12 cellular contexts compared by ENCODE assay signal in the genomic region with DNA sequence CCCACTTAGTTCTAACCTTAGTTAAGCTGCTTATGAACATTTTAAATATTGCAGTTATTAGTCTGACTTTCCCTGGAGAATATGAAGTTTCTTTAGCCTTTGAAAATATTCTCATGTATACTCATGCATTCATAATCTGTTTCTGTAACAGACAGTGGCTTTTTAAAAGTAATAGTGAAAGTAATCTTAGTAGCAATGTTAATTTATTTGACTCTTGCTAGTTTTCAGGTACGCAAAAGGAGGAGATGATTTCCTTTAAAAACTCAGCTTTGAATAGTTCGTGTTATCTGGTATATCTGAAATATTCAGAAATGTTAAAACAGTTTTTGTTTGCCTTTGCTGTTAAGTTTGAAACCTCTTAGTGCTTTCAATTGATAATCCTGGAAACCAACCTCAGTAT. TPM values are rescaled to one million over a fixed set of nuclear protein-coding genes. Genes with fewer than 3 reads are reported as not detected.
DNase-seq lines count a peak whose midpoint lies in the region; ATAC-seq, FAIRE-seq and TF ChIP-seq lines count a peak whose summit lies in the region.
"Had no signal": no experiment of that assay in that cellular context is flagged by ENCODE, and none has a peak within 500 bp of the region (broad histone marks: within the 10 kb centered on the region; RNA-seq: fewer than 3 reads in every experiment).

No MANE protein-coding gene starts in this region.

- CTCF ChIA-PET in SK-N-SH (lab: Yijun Ruan, JAX) = interaction anchor here (2.5 kb wide), 1 partner anchor 67 kb away, joined by 13 read pairs; no protein-coding TSS in a partner anchor

- no peaks in the 10 kb centered on the region for H3K27me3 ChIP-seq in SK-N-SH (ENCODE audit: insufficient read depth)

- H3K27ac ChIP-seq in SK-N-SH (ENCODE audit: low read depth in 2 of 2, low read length in 1 of 2) (no peak overlapping the region), VCaP (peak overlapping the region; percentile 92)
- H3K27ac ChIP-seq: 22Rv1, RWPE1 had no signal

- H3K9me2 ChIP-seq in SK-N-SH = no peaks in the 10 kb centered on the region

- H3K4me3 ChIP-seq in SK-N-SH (ENCODE audit: low read depth in 2 of 2, low read length in 1 of 2) = no peak overlapping the region
- H3K4me3 ChIP-seq in fibroblast of villous mesenchyme (ENCODE audit: low read depth, low read length) = peak overlapping the region; percentile 89
- H3K4me3 ChIP-seq: lung had no signal

- H3K9ac ChIP-seq in SK-N-SH = no peak overlapping the region

- DNase-seq in SK-N-SH (no peak), fibroblast of villous mesenchyme (ENCODE audit: low read depth) (no peak), DMS 273 treated with DMSO at 0.1 percent for 48 hours (lab: John Stamatoyannopoulos, UW) (no peak), urothelium cell line (ENCODE audit: low spot score) (no peak), NCI-H510A (lab: John Stamatoyannopoulos, UW) (no peak)
- DNase-seq: MV-4-11 had no signal

- peaks cover 16% of the 10 kb centered on the region for H3K36me3 Mint-ChIP-seq in stimulated activated memory B cell treated with anti-CD40 and anti-IgM and Interleukin-4, amounts not matched to agents 10 μg/mL and 1 μg/mL and 100 μg/mL, for 72 hours

- POLR2A ChIA-PET in SK-N-SH (lab: Yijun Ruan, JAX) = no interaction called here

- H3K27ac Mint-ChIP-seq in stimulated activated memory B cell treated with anti-CD40 and anti-IgM and Interleukin-4, amounts not matched to agents 10 μg/mL and 1 μg/mL and 100 μg/mL, for 72 hours = peak overlapping the region; percentile 100

- no peak for TF ChIP-seq RAD21 in SK-N-SH (IDR thresholded peaks at IDR 0.05; ENCODE audit: low read length)

- no peaks in the 10 kb centered on the region for H3K9me3 Mint-ChIP-seq in stimulated activated memory B cell treated with anti-CD40 and anti-IgM and Interleukin-4, amounts not matched to agents 10 μg/mL and 1 μg/mL and 100 μg/mL, for 72 hours

- peaks cover 75% of the 10 kb centered on the region for H4K20me1 ChIP-seq in SK-N-SH (ENCODE audit: insufficient read depth)

- H3K9me3 ChIP-seq in SK-N-SH = no peaks in the 10 kb centered on the region

- peaks cover 0 to 3% of the 10 kb centered on the region in 2 experiments for H3K36me3 ChIP-seq in SK-N-SH (replicated peaks in 1 of 2; ENCODE audit: control insufficient read depth in 1 of 2, insufficient read depth in 2 of 2, low read length in 1 of 2)

- H3K27me3 Mint-ChIP-seq in stimulated activated memory B cell treated with anti-CD40 and anti-IgM and Interleukin-4, amounts not matched to agents 10 μg/mL and 1 μg/mL and 100 μg/mL, for 72 hours = no peaks in the 10 kb centered on the region

- H3K4me2 ChIP-seq in SK-N-SH = peak overlapping the region; percentile 83

- H3K4me1 Mint-ChIP-seq in stimulated activated memory B cell treated with anti-CD40 and anti-IgM and Interleukin-4, amounts not matched to agents 10 μg/mL and 1 μg/mL and 100 μg/mL, for 72 hours = peaks cover 64% of the 10 kb centered on the region

- no peak for FAIRE-seq in urothelium cell line (lab: Jason Lieb, UNC)

- no peak for TF ChIP-seq EP300 in SK-N-SH (IDR thresholded peaks at IDR 0.05; ENCODE audit: borderline replicate concordance in 1 of 2, low read depth in 1 of 2, low read length in 1 of 2)

- peaks cover 13% of the 10 kb centered on the region for H3F3A ChIP-seq in SK-N-SH (replicated peaks; ENCODE audit: insufficient read depth)

- H3K79me2 ChIP-seq in SK-N-SH (ENCODE audit: insufficient read depth) = peaks cover 82% of the 10 kb centered on the region

- peak overlapping the region; percentile 74 for H3K4me3 Mint-ChIP-seq in stimulated activated memory B cell treated with anti-CD40 and anti-IgM and Interleukin-4, amounts not matched to agents 10 μg/mL and 1 μg/mL and 100 μg/mL, for 72 hours

- H3K4me1 ChIP-seq in SK-N-SH (ENCODE audit: control insufficient read depth in 1 of 2, insufficient read depth in 2 of 2, low read depth in 1 of 2, low read length in 1 of 2) = peaks cover 11 to 23% of the 10 kb centered on the region in 2 experiments; a peak in 3 of 4 replicates

- TF ChIP-seq CTCF in SK-N-SH (IDR thresholded peaks at IDR 0.05) (no peak), VCaP (conservative IDR thresholded peaks at IDR 0.05) (no peak), fibroblast of villous mesenchyme (IDR thresholded peaks at IDR 0.05; ENCODE audit: insufficient read depth, low read depth, low read length) (no peak)

- no peak overlapping the region for H2AFZ ChIP-seq in SK-N-SH (ENCODE audit: low read depth)

- 93% methylated on average over 2 of the region's 2 CpGs for WGBS in SK-N-SH (ENCODE audit: low lambda C conversion rate)

- no peak for ATAC-seq in SK-N-SH treated with all-trans-retinoic acid at 6 μM for 48 hours
- ATAC-seq in stimulated activated memory B cell treated with anti-CD40 and anti-IgM and Interleukin-4, amounts not matched to agents 10 μg/mL and 1 μg/mL and 100 μg/mL, for 72 hours = no peak

TF ChIP-seq in SK-N-SH, 30 proteins besides CTCF, POLR2A, EP300 and RAD21:
- TF ChIP-seq FOXJ3 (CRISPR knock-in tag; IDR thresholded peaks at IDR 0.05) = no peak
- no peak for TF ChIP-seq FOSL2 (IDR thresholded peaks at IDR 0.05; ENCODE audit: borderline replicate concordance, low read depth)
- TF ChIP-seq MXI1 (IDR thresholded peaks at IDR 0.05; ENCODE audit: low read depth, low read length) = no peak
- TF ChIP-seq GATA2 (CRISPR knock-in tag; IDR thresholded peaks at IDR 0.05) = no peak
- no peak for TF ChIP-seq GABPA (IDR thresholded peaks at IDR 0.05; ENCODE audit: low read depth)
- TF ChIP-seq, protein P1, sequence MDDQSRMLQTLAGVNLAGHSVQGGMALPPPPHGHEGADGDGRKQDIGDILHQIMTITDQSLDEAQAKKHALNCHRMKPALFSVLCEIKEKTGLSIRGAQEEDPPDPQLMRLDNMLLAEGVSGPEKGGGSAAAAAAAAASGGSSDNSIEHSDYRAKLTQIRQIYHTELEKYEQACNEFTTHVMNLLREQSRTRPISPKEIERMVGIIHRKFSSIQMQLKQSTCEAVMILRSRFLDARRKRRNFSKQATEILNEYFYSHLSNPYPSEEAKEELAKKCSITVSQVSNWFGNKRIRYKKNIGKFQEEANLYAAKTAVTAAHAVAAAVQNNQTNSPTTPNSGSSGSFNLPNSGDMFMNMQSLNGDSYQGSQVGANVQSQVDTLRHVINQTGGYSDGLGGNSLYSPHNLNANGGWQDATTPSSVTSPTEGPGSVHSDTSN (IDR thresholded peaks at IDR 0.05) = no peak
- TF ChIP-seq, protein P2, sequence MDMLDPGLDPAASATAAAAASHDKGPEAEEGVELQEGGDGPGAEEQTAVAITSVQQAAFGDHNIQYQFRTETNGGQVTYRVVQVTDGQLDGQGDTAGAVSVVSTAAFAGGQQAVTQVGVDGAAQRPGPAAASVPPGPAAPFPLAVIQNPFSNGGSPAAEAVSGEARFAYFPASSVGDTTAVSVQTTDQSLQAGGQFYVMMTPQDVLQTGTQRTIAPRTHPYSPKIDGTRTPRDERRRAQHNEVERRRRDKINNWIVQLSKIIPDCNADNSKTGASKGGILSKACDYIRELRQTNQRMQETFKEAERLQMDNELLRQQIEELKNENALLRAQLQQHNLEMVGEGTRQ (IDR thresholded peaks at IDR 0.05; ENCODE audit: borderline replicate concordance, low read depth, low read length) = no peak
- no peak for TF ChIP-seq JUND (IDR thresholded peaks at IDR 0.05)

TF ChIP-seq in SK-N-SH treated with all-trans-retinoic acid at 6 μM for 48 hours, 23 proteins besides CTCF, POLR2A, EP300 and RAD21 (continues in another document):
- TF ChIP-seq, protein P3, sequence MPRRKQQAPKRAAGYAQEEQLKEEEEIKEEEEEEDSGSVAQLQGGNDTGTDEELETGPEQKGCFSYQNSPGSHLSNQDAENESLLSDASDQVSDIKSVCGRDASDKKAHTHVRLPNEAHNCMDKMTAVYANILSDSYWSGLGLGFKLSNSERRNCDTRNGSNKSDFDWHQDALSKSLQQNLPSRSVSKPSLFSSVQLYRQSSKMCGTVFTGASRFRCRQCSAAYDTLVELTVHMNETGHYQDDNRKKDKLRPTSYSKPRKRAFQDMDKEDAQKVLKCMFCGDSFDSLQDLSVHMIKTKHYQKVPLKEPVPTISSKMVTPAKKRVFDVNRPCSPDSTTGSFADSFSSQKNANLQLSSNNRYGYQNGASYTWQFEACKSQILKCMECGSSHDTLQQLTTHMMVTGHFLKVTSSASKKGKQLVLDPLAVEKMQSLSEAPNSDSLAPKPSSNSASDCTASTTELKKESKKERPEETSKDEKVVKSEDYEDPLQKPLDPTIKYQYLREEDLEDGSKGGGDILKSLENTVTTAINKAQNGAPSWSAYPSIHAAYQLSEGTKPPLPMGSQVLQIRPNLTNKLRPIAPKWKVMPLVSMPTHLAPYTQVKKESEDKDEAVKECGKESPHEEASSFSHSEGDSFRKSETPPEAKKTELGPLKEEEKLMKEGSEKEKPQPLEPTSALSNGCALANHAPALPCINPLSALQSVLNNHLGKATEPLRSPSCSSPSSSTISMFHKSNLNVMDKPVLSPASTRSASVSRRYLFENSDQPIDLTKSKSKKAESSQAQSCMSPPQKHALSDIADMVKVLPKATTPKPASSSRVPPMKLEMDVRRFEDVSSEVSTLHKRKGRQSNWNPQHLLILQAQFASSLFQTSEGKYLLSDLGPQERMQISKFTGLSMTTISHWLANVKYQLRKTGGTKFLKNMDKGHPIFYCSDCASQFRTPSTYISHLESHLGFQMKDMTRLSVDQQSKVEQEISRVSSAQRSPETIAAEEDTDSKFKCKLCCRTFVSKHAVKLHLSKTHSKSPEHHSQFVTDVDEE (CRISPR knock-in tag; IDR thresholded peaks at IDR 0.05) = no peak
- TF ChIP-seq ZC3H10 (CRISPR knock-in tag; IDR thresholded peaks at IDR 0.05) (no peak), ZNF8 (CRISPR knock-in tag; IDR thresholded peaks at IDR 0.05) (no peak), RARB (CRISPR knock-in tag; IDR thresholded peaks at IDR 0.05) (no peak), GLIS3 (CRISPR knock-in tag; IDR thresholded peaks at IDR 0.05) (no peak)
- TF ChIP-seq, protein P4, sequence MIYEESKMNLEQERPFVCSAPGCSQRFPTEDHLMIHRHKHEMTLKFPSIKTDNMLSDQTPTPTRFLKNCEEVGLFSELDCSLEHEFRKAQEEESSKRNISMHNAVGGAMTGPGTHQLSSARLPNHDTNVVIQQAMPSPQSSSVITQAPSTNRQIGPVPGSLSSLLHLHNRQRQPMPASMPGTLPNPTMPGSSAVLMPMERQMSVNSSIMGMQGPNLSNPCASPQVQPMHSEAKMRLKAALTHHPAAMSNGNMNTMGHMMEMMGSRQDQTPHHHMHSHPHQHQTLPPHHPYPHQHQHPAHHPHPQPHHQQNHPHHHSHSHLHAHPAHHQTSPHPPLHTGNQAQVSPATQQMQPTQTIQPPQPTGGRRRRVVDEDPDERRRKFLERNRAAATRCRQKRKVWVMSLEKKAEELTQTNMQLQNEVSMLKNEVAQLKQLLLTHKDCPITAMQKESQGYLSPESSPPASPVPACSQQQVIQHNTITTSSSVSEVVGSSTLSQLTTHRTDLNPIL (CRISPR knock-in tag; IDR thresholded peaks at IDR 0.05; ENCODE audit: low read depth) = no peak

RNA-seq across cellular contexts. Expression of a gene that starts 3.8 kb away (rescaled TPM):
- 1.1 and 1.3 TPM in 2 replicates for polyA plus RNA-seq in SK-N-SH (2012; rRNA removed)
- 1.4 and 1.6 TPM in 2 replicates for polyA plus RNA-seq in SK-N-SH (2012; cell fraction: cytosol; rRNA removed)
- polyA plus RNA-seq in SK-N-SH (2012; cell fraction: nucleus; rRNA removed) = 2.6 and 2.7 TPM in 2 replicates
- 23.8 and 32.0 TPM in 2 replicates for total RNA-seq in fibroblast of villous mesenchyme

RNA-seq across cellular contexts. Expression of a gene that starts 37.9 kb away (rescaled TPM):
- polyA plus RNA-seq in SK-N-SH (2012; rRNA removed) = 99.1 and 101 TPM in 2 replicates
- 121 and 162 TPM in 2 replicates for polyA plus RNA-seq in SK-N-SH (2012; cell fraction: cytosol; rRNA removed)
- 27.9 and 46.5 TPM in 2 replicates for polyA plus RNA-seq in SK-N-SH (2012; cell fraction: nucleus; rRNA removed)
- total RNA-seq in fibroblast of villous mesenchyme = 115 and 127 TPM in 2 replicates
